Comparison of ENCODE assay signal across 43 cellular contexts in genomic region chr19:15964231-15964630, GRCh38. TPM values are rescaled to one million over a fixed set of nuclear protein-coding genes. Genes with fewer than 3 reads are reported as not detected.
"Had no signal": no experiment of that assay in that cellular context is flagged by ENCODE, and none has a peak within 500 bp of the region (broad histone marks: within the 10 kb centered on the region; RNA-seq: fewer than 3 reads in every experiment).

No MANE protein-coding gene starts in this region.

- H3K27ac ChIP-seq: adrenal gland, ascending aorta, body of pancreas, brain microvascular endothelial cell, breast epithelium, cardiac muscle cell had no signal

- H3K4me3 ChIP-seq: adrenal gland, ascending aorta, body of pancreas, breast epithelium, cardiac muscle cell had no signal

- H3K36me3 ChIP-seq: adrenal gland, ascending aorta, brain microvascular endothelial cell, breast epithelium, cardiac muscle cell had no signal

- ATAC-seq: activated naive CD4-positive, alpha-beta T cell treated with anti-CD3 and anti-CD28 coated beads, Interleukin-2, amount 50 U/mL, for 72 hours; activated naive CD8-positive, alpha-beta T cell treated with anti-CD3 and anti-CD28 coated beads, Interleukin-2, amount 50 U/mL, for 24 hours; activated T-cell treated with anti-CD3 and anti-CD28 coated beads, Interleukin-2, amount 50 U/mL, for 4 hours; activated T-cell treated with anti-CD3 and anti-CD28 coated beads, Interleukin-2, amount 50 U/mL, for 72 hours; activated T-helper 17 cell treated with anti-CD3 and anti-CD28 coated beads, Interleukin-2, amount 50 U/mL, for 72 hours; body of pancreas had no signal

- FAIRE-seq: astrocyte had no signal

- H3K27me3 ChIP-seq: ascending aorta, body of pancreas, brain microvascular endothelial cell, cardiac muscle cell had no signal

- H3K27ac Mint-ChIP-seq: activated naive CD4-positive, alpha-beta T cell treated with anti-CD3 and anti-CD28 coated beads for 36 hours; activated naive CD4-positive, alpha-beta T cell treated with anti-CD3 and anti-CD28 coated beads, Interleukin-2, amount 10 ng/mL, durations not matched to agents 7 days and 5 days; activated naive CD4-positive, alpha-beta T cell treated with anti-CD3 and anti-CD28 coated beads, Interleukin-2, amount 50 U/mL, for 24 hours; activated naive CD4-positive, alpha-beta T cell treated with anti-CD3 and anti-CD28 coated beads, Interleukin-2, amount 50 U/mL, for 72 hours; activated naive CD8-positive, alpha-beta T cell; activated naive CD8-positive, alpha-beta T cell treated with anti-CD3 and anti-CD28 coated beads for 36 hours; activated naive CD8-positive, alpha-beta T cell treated with anti-CD3 and anti-CD28 coated beads, Interleukin-2, amount 10 ng/mL, durations not matched to agents 7 days and 5 days; activated naive CD8-positive, alpha-beta T cell treated with anti-CD3 and anti-CD28 coated beads, Interleukin-2, amount 50 U/mL, for 24 hours; activated T-cell treated with anti-CD3 and anti-CD28 coated beads, Interleukin-2, amount 50 U/mL, for 24 hours; activated T-cell treated with anti-CD3 and anti-CD28 coated beads, Interleukin-2, amount 50 U/mL, for 72 hours; activated T-helper 1 cell treated with anti-CD3 and anti-CD28 coated beads, Interleukin-12 subunit alpha, Interleukin-12 subunit beta, Interleukin-2, Interleukin-4 antibody, amounts not matched to agents 30 ng/mL and 10 ng/mL and 1 ng/mL, durations not matched to agents 14 hours and 24 hours and 36 hours; activated T-helper 17 cell treated with anti-CD3 and anti-CD28 coated beads, Interleukin-2, amount 50 U/mL, for 72 hours; activated T-helper 2 cell treated with anti-CD3 and anti-CD28 coated beads, Interferon-gamma antibody, Interleukin-2, Interleukin-4, amounts not matched to agents 10 μg/mL and 5 μg/mL and 100 μg/mL, durations not matched to agents 14 hours and 24 hours and 36 hours; brain had no signal

- H3K36me3 Mint-ChIP-seq: activated naive CD4-positive, alpha-beta T cell treated with anti-CD3 and anti-CD28 coated beads, Interleukin-2, amount 10 ng/mL, durations not matched to agents 7 days and 5 days; activated naive CD4-positive, alpha-beta T cell treated with anti-CD3 and anti-CD28 coated beads, Interleukin-2, amount 50 U/mL, for 24 hours; activated naive CD4-positive, alpha-beta T cell treated with anti-CD3 and anti-CD28 coated beads, Interleukin-2, amount 50 U/mL, for 72 hours; activated naive CD8-positive, alpha-beta T cell; activated naive CD8-positive, alpha-beta T cell treated with anti-CD3 and anti-CD28 coated beads for 36 hours; activated naive CD8-positive, alpha-beta T cell treated with anti-CD3 and anti-CD28 coated beads, Interleukin-2, amount 10 ng/mL, durations not matched to agents 7 days and 5 days; brain had no signal

- DNase-seq: activated effector memory CD4-positive, alpha-beta T cell treated with anti-CD3 and anti-CD28 coated beads, Interleukin-2, amount 50 U/mL, for 16 hours; activated effector memory CD4-positive, alpha-beta T cell treated with Interleukin-2 at 50 U/mL for 16 hours; activated gamma-delta T cell; activated gamma-delta T cell treated with Interleukin-2 at 50 U/mL for 16 hours; activated naive CD4-positive, alpha-beta T cell; activated naive CD4-positive, alpha-beta T cell treated with anti-CD3 and anti-CD28 coated beads for 36 hours; activated naive CD4-positive, alpha-beta T cell treated with anti-CD3 and anti-CD28 coated beads, Interleukin-2, amount 10 ng/mL, durations not matched to agents 7 days and 5 days; activated naive CD4-positive, alpha-beta T cell treated with anti-CD3 and anti-CD28 coated beads, Interleukin-2, amount 50 U/mL, for 16 hours; activated naive CD4-positive, alpha-beta T cell treated with Interleukin-2 at 50 U/mL for 16 hours; activated naive CD8-positive, alpha-beta T cell treated with anti-CD3 and anti-CD28 coated beads for 36 hours; activated naive CD8-positive, alpha-beta T cell treated with anti-CD3 and anti-CD28 coated beads, Interleukin-2, amount 10 ng/mL, durations not matched to agents 7 days and 5 days; activated naive CD8-positive, alpha-beta T cell treated with anti-CD3 and anti-CD28 coated beads, Interleukin-2, amount 50 U/mL, for 24 hours; activated T-cell treated with anti-CD3 and anti-CD28 coated beads, Interleukin-2, amount 50 U/mL, for 24 hours; activated T-cell treated with anti-CD3 and anti-CD28 coated beads, Interleukin-2, amount 50 U/mL, for 4 hours; activated T-cell treated with anti-CD3 and anti-CD28 coated beads, Interleukin-2, amount 50 U/mL, for 48 hours; activated T-cell treated with anti-CD3 and anti-CD28 coated beads, Interleukin-2, amount 50 U/mL, for 72 hours; adrenal gland; amniotic stem cell; amygdala; anterior cingulate cortex; aorta; brain microvascular endothelial cell; caudate nucleus; central memory CD4-positive, alpha-beta T cell; cerebellar nuclear complex had no signal

- H3K4me1 ChIP-seq: adrenal gland, ascending aorta, body of pancreas, breast epithelium had no signal

- H3K4me1 Mint-ChIP-seq: activated naive CD4-positive, alpha-beta T cell treated with anti-CD3 and anti-CD28 coated beads, Interleukin-2, amount 10 ng/mL, durations not matched to agents 7 days and 5 days; activated naive CD4-positive, alpha-beta T cell treated with anti-CD3 and anti-CD28 coated beads, Interleukin-2, amount 50 U/mL, for 24 hours; activated naive CD8-positive, alpha-beta T cell treated with anti-CD3 and anti-CD28 coated beads for 36 hours; activated naive CD8-positive, alpha-beta T cell treated with anti-CD3 and anti-CD28 coated beads, Interleukin-2, amount 10 ng/mL, durations not matched to agents 7 days and 5 days; activated naive CD8-positive, alpha-beta T cell treated with anti-CD3 and anti-CD28 coated beads, Interleukin-2, amount 50 U/mL, for 24 hours; activated T-helper 17 cell treated with anti-CD3 and anti-CD28 coated beads, Interleukin-2, amount 50 U/mL, for 72 hours; brain; central memory CD8-positive, alpha-beta T cell had no signal

- H3K4me3 Mint-ChIP-seq: activated naive CD4-positive, alpha-beta T cell treated with anti-CD3 and anti-CD28 coated beads for 36 hours; activated naive CD4-positive, alpha-beta T cell treated with anti-CD3 and anti-CD28 coated beads, Interleukin-2, amount 10 ng/mL, durations not matched to agents 7 days and 5 days; activated naive CD4-positive, alpha-beta T cell treated with anti-CD3 and anti-CD28 coated beads, Interleukin-2, amount 50 U/mL, for 24 hours; activated naive CD8-positive, alpha-beta T cell; activated naive CD8-positive, alpha-beta T cell treated with anti-CD3 and anti-CD28 coated beads for 36 hours; activated naive CD8-positive, alpha-beta T cell treated with anti-CD3 and anti-CD28 coated beads, Interleukin-2, amount 10 ng/mL, durations not matched to agents 7 days and 5 days; activated naive CD8-positive, alpha-beta T cell treated with anti-CD3 and anti-CD28 coated beads, Interleukin-2, amount 50 U/mL, for 24 hours; activated T-cell treated with anti-CD3 and anti-CD28 coated beads, Interleukin-2, amount 50 U/mL, for 24 hours; activated T-cell treated with anti-CD3 and anti-CD28 coated beads, Interleukin-2, amount 50 U/mL, for 4 hours; activated T-cell treated with anti-CD3 and anti-CD28 coated beads, Interleukin-2, amount 50 U/mL, for 72 hours; activated T-helper 1 cell treated with anti-CD3 and anti-CD28 coated beads, Interleukin-12 subunit alpha, Interleukin-12 subunit beta, Interleukin-2, Interleukin-4 antibody, amounts not matched to agents 30 ng/mL and 10 ng/mL and 1 ng/mL, durations not matched to agents 14 hours and 24 hours and 36 hours; activated T-helper 17 cell treated with anti-CD3 and anti-CD28 coated beads, Interleukin-2, amount 50 U/mL, for 72 hours; brain; central memory CD8-positive, alpha-beta T cell had no signal

- H3K9me3 Mint-ChIP-seq: activated naive CD4-positive, alpha-beta T cell treated with anti-CD3 and anti-CD28 coated beads for 36 hours; activated naive CD4-positive, alpha-beta T cell treated with anti-CD3 and anti-CD28 coated beads, Interleukin-2, amount 10 ng/mL, durations not matched to agents 7 days and 5 days; activated naive CD4-positive, alpha-beta T cell treated with anti-CD3 and anti-CD28 coated beads, Interleukin-2, amount 50 U/mL, for 24 hours; activated naive CD4-positive, alpha-beta T cell treated with anti-CD3 and anti-CD28 coated beads, Interleukin-2, amount 50 U/mL, for 72 hours; activated naive CD8-positive, alpha-beta T cell treated with anti-CD3 and anti-CD28 coated beads for 36 hours; activated naive CD8-positive, alpha-beta T cell treated with anti-CD3 and anti-CD28 coated beads, Interleukin-2, amount 50 U/mL, for 24 hours; activated T-cell treated with anti-CD3 and anti-CD28 coated beads, Interleukin-2, amount 50 U/mL, for 24 hours; activated T-cell treated with anti-CD3 and anti-CD28 coated beads, Interleukin-2, amount 50 U/mL, for 4 hours; activated T-cell treated with anti-CD3 and anti-CD28 coated beads, Interleukin-2, amount 50 U/mL, for 72 hours; activated T-helper 1 cell treated with anti-CD3 and anti-CD28 coated beads, Interleukin-12 subunit alpha, Interleukin-12 subunit beta, Interleukin-2, Interleukin-4 antibody, amounts not matched to agents 30 ng/mL and 10 ng/mL and 1 ng/mL, durations not matched to agents 14 hours and 24 hours and 36 hours; activated T-helper 17 cell treated with anti-CD3 and anti-CD28 coated beads, Interleukin-2, amount 50 U/mL, for 72 hours; activated T-helper 2 cell treated with anti-CD3 and anti-CD28 coated beads, Interferon-gamma antibody, Interleukin-2, Interleukin-4, amounts not matched to agents 10 μg/mL and 5 μg/mL and 100 μg/mL, durations not matched to agents 14 hours and 24 hours and 36 hours; central memory CD8-positive, alpha-beta T cell had no signal

- H3K9me3 ChIP-seq: adrenal gland, ascending aorta, body of pancreas had no signal

- H3K27me3 Mint-ChIP-seq: activated naive CD4-positive, alpha-beta T cell treated with anti-CD3 and anti-CD28 coated beads, Interleukin-2, amount 10 ng/mL, durations not matched to agents 7 days and 5 days; brain had no signal

RNA-seq across cellular contexts. Expression of gene OR10H4, which starts 15.4 kb away (rescaled TPM):
- total RNA-seq: activated naive CD4-positive, alpha-beta T cell treated with anti-CD3 and anti-CD28 coated beads for 36 hours; activated naive CD4-positive, alpha-beta T cell treated with anti-CD3 and anti-CD28 coated beads, Interleukin-2, amount 50 U/mL, for 72 hours; activated naive CD8-positive, alpha-beta T cell treated with anti-CD3 and anti-CD28 coated beads for 36 hours; activated naive CD8-positive, alpha-beta T cell treated with anti-CD3 and anti-CD28 coated beads, Interleukin-2, amount 10 ng/mL, durations not matched to agents 7 days and 5 days; activated T-cell treated with anti-CD3 and anti-CD28 coated beads, Interleukin-2, amount 50 U/mL, for 4 hours; activated T-cell treated with anti-CD3 and anti-CD28 coated beads, Interleukin-2, amount 50 U/mL, for 72 hours; activated T-helper 1 cell treated with anti-CD3 and anti-CD28 coated beads, Interleukin-12 subunit alpha, Interleukin-12 subunit beta, Interleukin-2, Interleukin-4 antibody, amounts not matched to agents 30 ng/mL and 10 ng/mL and 1 ng/mL, durations not matched to agents 14 hours and 24 hours and 36 hours; activated T-helper 17 cell treated with anti-CD3 and anti-CD28 coated beads, Interleukin-2, amount 50 U/mL, for 72 hours; activated T-helper 2 cell treated with anti-CD3 and anti-CD28 coated beads, Interferon-gamma antibody, Interleukin-2, Interleukin-4, amounts not matched to agents 10 μg/mL and 5 μg/mL and 100 μg/mL, durations not matched to agents 14 hours and 24 hours and 36 hours; adrenal gland; aorta; ascending aorta; astrocyte; body of pancreas; breast epithelium; bronchial epithelial cell; cardiac muscle cell; cardiac septum; cerebellum; chondrocyte had no signal
- polyA plus RNA-seq: adipose tissue, adrenal gland, aorta, cardiac muscle cell had no signal

RNA-seq across cellular contexts. Expression of gene CYP4F11, which starts 29.9 kb away (rescaled TPM):
- total RNA-seq: activated naive CD4-positive, alpha-beta T cell treated with anti-CD3 and anti-CD28 coated beads for 36 hours; activated naive CD4-positive, alpha-beta T cell treated with anti-CD3 and anti-CD28 coated beads, Interleukin-2, amount 50 U/mL, for 72 hours; activated naive CD8-positive, alpha-beta T cell treated with anti-CD3 and anti-CD28 coated beads for 36 hours; activated naive CD8-positive, alpha-beta T cell treated with anti-CD3 and anti-CD28 coated beads, Interleukin-2, amount 10 ng/mL, durations not matched to agents 7 days and 5 days; activated T-cell treated with anti-CD3 and anti-CD28 coated beads, Interleukin-2, amount 50 U/mL, for 72 hours; activated T-helper 1 cell treated with anti-CD3 and anti-CD28 coated beads, Interleukin-12 subunit alpha, Interleukin-12 subunit beta, Interleukin-2, Interleukin-4 antibody, amounts not matched to agents 30 ng/mL and 10 ng/mL and 1 ng/mL, durations not matched to agents 14 hours and 24 hours and 36 hours; activated T-helper 17 cell treated with anti-CD3 and anti-CD28 coated beads, Interleukin-2, amount 50 U/mL, for 72 hours; activated T-helper 2 cell treated with anti-CD3 and anti-CD28 coated beads, Interferon-gamma antibody, Interleukin-2, Interleukin-4, amounts not matched to agents 10 μg/mL and 5 μg/mL and 100 μg/mL, durations not matched to agents 14 hours and 24 hours and 36 hours; astrocyte; cardiac muscle cell; cerebellum; chondrocyte had no signal
- polyA plus RNA-seq: cardiac muscle cell had no signal
